17 cellular contexts compared by ENCODE assay signal in genomic region chr21:42839271-42840231, GRCh38. TPM values are rescaled to one million over a fixed set of nuclear protein-coding genes. Genes with fewer than 3 reads are reported as not detected.
DNase-seq lines count a peak whose midpoint lies in the region; ATAC-seq, FAIRE-seq and TF ChIP-seq lines count a peak whose summit lies in the region.
"Had no signal": no experiment of that assay in that cellular context is flagged by ENCODE, and none has a peak within 500 bp of the region (broad histone marks: within the 10 kb centered on the region; RNA-seq: fewer than 3 reads in every experiment).

No MANE protein-coding gene starts in this region.

- H2BK12ac ChIP-seq in neuronal stem cell (ENCODE audit: low read length) = no peak overlapping the region

- peaks cover 29% of the 10 kb centered on the region for H3K36me3 Mint-ChIP-seq in activated naive CD8-positive, alpha-beta T cell treated with anti-CD3 and anti-CD28 coated beads, Interleukin-2, amount 50 U/mL, for 24 hours (ENCODE audit: low read depth)

- no peak overlapping the region for H3K4me3 Mint-ChIP-seq in activated naive CD8-positive, alpha-beta T cell treated with anti-CD3 and anti-CD28 coated beads, Interleukin-2, amount 50 U/mL, for 24 hours
- H3K4me3 Mint-ChIP-seq: activated T-cell treated with anti-CD3 and anti-CD28 coated beads, Interleukin-2, amount 50 U/mL, for 4 hours; CD4-positive, alpha-beta memory T cell; HFFc6; mesothelial cell of epicardium had no signal

- H3K27me3 Mint-ChIP-seq in activated naive CD8-positive, alpha-beta T cell treated with anti-CD3 and anti-CD28 coated beads, Interleukin-2, amount 50 U/mL, for 24 hours = no peaks in the 10 kb centered on the region
- H3K27me3 Mint-ChIP-seq: CD4-positive, alpha-beta memory T cell had no signal

- H3K4me3 ChIP-seq in neuronal stem cell (ENCODE audit: low read length in 2 of 2) (no peak overlapping the region), small intestine (ENCODE audit: low read depth in 1 of 2, low read length in 2 of 2) (no peak overlapping the region)
- H3K4me3 ChIP-seq: SJSA1 had no signal

- H2BK120ac ChIP-seq in neuronal stem cell (ENCODE audit: low read depth, low read length) = no peak overlapping the region

- H3K14ac ChIP-seq in neuronal stem cell (ENCODE audit: low read length) = no peak overlapping the region

- peak; percentile 23 for TF ChIP-seq POLR2A in GM15510 (IDR thresholded peaks at IDR 0.05; ENCODE audit: borderline replicate concordance, extremely low read depth, insufficient read length)

- no peak overlapping the region for H2BK5ac ChIP-seq in neuronal stem cell (ENCODE audit: low read length)

- no peaks in the 10 kb centered on the region for H3K9me3 Mint-ChIP-seq in activated naive CD8-positive, alpha-beta T cell treated with anti-CD3 and anti-CD28 coated beads, Interleukin-2, amount 50 U/mL, for 24 hours
- H3K9me3 Mint-ChIP-seq: activated T-cell treated with anti-CD3 and anti-CD28 coated beads, Interleukin-2, amount 50 U/mL, for 4 hours; CD4-positive, alpha-beta memory T cell; HFFc6; mesothelial cell of epicardium had no signal

- H3K9ac ChIP-seq in neuronal stem cell (ENCODE audit: low read depth, low read length, poor library complexity) = no peak overlapping the region

- peaks cover 2% of the 10 kb centered on the region for H3K79me1 ChIP-seq in neuronal stem cell (ENCODE audit: low read depth, low read length)

- peak overlapping the region; percentile 3 for H3K23ac ChIP-seq in neuronal stem cell (ENCODE audit: low read depth, low read length, poor library complexity)

- no peak overlapping the region for H2AFZ ChIP-seq in neuronal stem cell (ENCODE audit: low read length)

- H3K36me3 ChIP-seq in neuronal stem cell (replicated peaks in 1 of 2; ENCODE audit: control insufficient read depth in 2 of 2, insufficient read depth in 2 of 2, low read length in 2 of 2) = peaks cover 28 to 60% of the 10 kb centered on the region in 2 donors
- peaks cover 0 to 11% of the 10 kb centered on the region in 2 donors for H3K36me3 ChIP-seq in small intestine (ENCODE audit: control insufficient read depth in 2 of 2, insufficient read depth in 2 of 2, low read length in 2 of 2)

- no peak for ATAC-seq in activated naive CD8-positive, alpha-beta T cell treated with anti-CD3 and anti-CD28 coated beads, Interleukin-2, amount 50 U/mL, for 24 hours
- no peak for ATAC-seq in GM18511 (IDR thresholded peaks at IDR 0.05; ENCODE audit: unreplicated experiment)
- ATAC-seq: activated T-cell treated with anti-CD3 and anti-CD28 coated beads, Interleukin-2, amount 50 U/mL, for 4 hours had no signal

- no peak overlapping the region for H3K27ac ChIP-seq in neuronal stem cell (replicated peaks; ENCODE audit: low read length)
- H3K27ac ChIP-seq in small intestine (ENCODE audit: low read depth in 1 of 2, low read length in 1 of 2) = no peak overlapping the region
- H3K27ac ChIP-seq: SJSA1 had no signal

- H3K9me3 ChIP-seq in neuronal stem cell (replicated peaks in 1 of 2; ENCODE audit: control insufficient read depth in 2 of 2, insufficient read depth in 1 of 2, low read depth in 1 of 2, low read length in 2 of 2) = peaks cover 0 to 5% of the 10 kb centered on the region in 2 donors
- H3K9me3 ChIP-seq in small intestine (ENCODE audit: control insufficient read depth, low read depth) = no peaks in the 10 kb centered on the region
- H3K9me3 ChIP-seq: SJSA1 had no signal

- peak overlapping the region; percentile 69 for H4K91ac ChIP-seq in neuronal stem cell (ENCODE audit: low read depth, low read length, poor library complexity)

- no peak for FAIRE-seq in small intestine (lab: Jason Lieb, UNC)
- FAIRE-seq: A204.1 had no signal

- H3K27me3 ChIP-seq in neuronal stem cell (ENCODE audit: control insufficient read depth in 3 of 3, insufficient read depth in 3 of 3, low read depth in 1 of 3, low read length in 3 of 3) = no peaks in the 10 kb centered on the region
- H3K27me3 ChIP-seq in small intestine (ENCODE audit: control insufficient read depth in 2 of 2, insufficient read depth in 2 of 2, low read length in 2 of 2) = no peaks in the 10 kb centered on the region
- H3K27me3 ChIP-seq: SJSA1 had no signal

- H2AK5ac ChIP-seq in neuronal stem cell (ENCODE audit: low read depth, low read length) = no peak overlapping the region

- H3K4me1 ChIP-seq in neuronal stem cell (ENCODE audit: control insufficient read depth in 2 of 2, insufficient read depth in 1 of 2, low read depth in 1 of 2, low read length in 2 of 2) = no peaks in the 10 kb centered on the region
- no peaks in the 10 kb centered on the region for H3K4me1 ChIP-seq in small intestine (ENCODE audit: control insufficient read depth in 2 of 2, insufficient read depth in 1 of 2, low read depth in 1 of 2, low read length in 1 of 2)
- H3K4me1 ChIP-seq: SJSA1 had no signal

- H4K8ac ChIP-seq in neuronal stem cell (ENCODE audit: low read depth, low read length) = peak overlapping the region; percentile 58

- H3K4ac ChIP-seq in neuronal stem cell (ENCODE audit: low read length) = no peak overlapping the region

- H3K4me1 Mint-ChIP-seq in activated naive CD8-positive, alpha-beta T cell treated with anti-CD3 and anti-CD28 coated beads, Interleukin-2, amount 50 U/mL, for 24 hours = no peaks in the 10 kb centered on the region
- H3K4me1 Mint-ChIP-seq: mesothelial cell of epicardium had no signal

- peak; percentile 20 for DNase-seq in activated CD4-positive, CD25-positive, alpha-beta regulatory T cell treated with anti-CD3 and anti-CD28 coated beads, Interleukin-2, amount 50 U/mL, for 72 hours
- DNase-seq in activated CD4-positive, CD25-positive, alpha-beta regulatory T cell (lab: John Stamatoyannopoulos, UW) = no peak
- DNase-seq in activated naive CD8-positive, alpha-beta T cell treated with anti-CD3 and anti-CD28 coated beads, Interleukin-2, amount 50 U/mL, for 24 hours = no peak
- no peak for DNase-seq in neuronal stem cell (ENCODE audit: low spot score)
- no peak for DNase-seq in small intestine
- DNase-seq in OCI-M1 (lab: John Stamatoyannopoulos, UW) = no peak
- DNase-seq: activated T-cell treated with anti-CD3 and anti-CD28 coated beads, Interleukin-2, amount 50 U/mL, for 4 hours; anterior cingulate cortex; CD4-positive, alpha-beta memory T cell; EL; HFFc6; NCI-H2227 treated with DMSO at 0.1 percent for 48 hours had no signal

- 100% methylated on average over 1 of the region's 29 CpGs; no CpG with 5 or more reads in 1 of the 2 donors for WGBS in neuronal stem cell (ENCODE audit: extremely low coverage in 2 of 2, insufficient read length in 2 of 2, insufficient replicate concordance in 1 of 2), 2 donors
- WGBS in small intestine, 3 donors = 82 to 89% (median 87%) methylated on average over 26 to 29 of the region's 29 CpGs

- H3K27ac Mint-ChIP-seq in activated naive CD8-positive, alpha-beta T cell treated with anti-CD3 and anti-CD28 coated beads, Interleukin-2, amount 50 U/mL, for 24 hours = peak overlapping the region; percentile 34
- H3K27ac Mint-ChIP-seq: HFFc6, mesothelial cell of epicardium had no signal

- H2BK15ac ChIP-seq in neuronal stem cell (ENCODE audit: low read length) = no peak overlapping the region

- no peak overlapping the region for H3K4me2 ChIP-seq in neuronal stem cell (ENCODE audit: insufficient read depth, low read length, poor library complexity, severe bottlenecking)

- H3K18ac ChIP-seq in neuronal stem cell (ENCODE audit: low read length) = no peak overlapping the region

RNA-seq across cellular contexts. Expression of gene WDR4, which starts 39.8 kb away (rescaled TPM):
- polyA plus RNA-seq in neuronal stem cell (2013, experiment 1 of 2) = 6.2 TPM
- polyA plus RNA-seq in neuronal stem cell (2013, experiment 2 of 2) = 6.2 TPM
- 10 to 100 TPM in 1 of 3 donors, 1 to 10 TPM in 2; 3.5 to 20.7 (median 4.0) TPM for polyA plus RNA-seq in small intestine

RNA-seq across cellular contexts. Expression of gene NDUFV3, which starts 53.6 kb away (rescaled TPM):
- 25.5 TPM for polyA plus RNA-seq in neuronal stem cell (2013, experiment 1 of 2)
- 25.6 TPM for polyA plus RNA-seq in neuronal stem cell (2013, experiment 2 of 2)
- 10 to 100 TPM; 15.9 to 20.1 (median 18.6) TPM for polyA plus RNA-seq in small intestine
